Comparison of ENCODE assay signal across 1 cellular context in genomic region chr11:46450846-46451470, GRCh38.
TF ChIP-seq lines count a peak whose summit lies in the region.

No MANE protein-coding gene starts in this region.

TF ChIP-seq in GM23338, 12 proteins besides CTCF, POLR2A, EP300 and RAD21 (continued from another document):
- TF ChIP-seq STAT1 (IDR thresholded peaks at IDR 0.05; ENCODE audit: unreplicated experiment) (no peak), ETS1 (IDR thresholded peaks at IDR 0.05) (no peak), NANOG (IDR thresholded peaks at IDR 0.05; ENCODE audit: borderline replicate concordance) (no peak), POLR2AphosphoS5 (IDR thresholded peaks at IDR 0.05; ENCODE audit: low read depth) (no peak), ZNF114 (CRISPR knock-in tag; IDR thresholded peaks at IDR 0.05) (no peak), ZNF462 (CRISPR knock-in tag; IDR thresholded peaks at IDR 0.05) (no peak), ZNF331 (CRISPR knock-in tag; IDR thresholded peaks at IDR 0.05; ENCODE audit: low read depth) (no peak), CREB1 (CRISPR knock-in tag; IDR thresholded peaks at IDR 0.05; ENCODE audit: low read depth) (no peak), EZH2 (IDR thresholded peaks at IDR 0.05; ENCODE audit: low read depth, unreplicated experiment) (no peak)
